In the genomic region with DNA sequence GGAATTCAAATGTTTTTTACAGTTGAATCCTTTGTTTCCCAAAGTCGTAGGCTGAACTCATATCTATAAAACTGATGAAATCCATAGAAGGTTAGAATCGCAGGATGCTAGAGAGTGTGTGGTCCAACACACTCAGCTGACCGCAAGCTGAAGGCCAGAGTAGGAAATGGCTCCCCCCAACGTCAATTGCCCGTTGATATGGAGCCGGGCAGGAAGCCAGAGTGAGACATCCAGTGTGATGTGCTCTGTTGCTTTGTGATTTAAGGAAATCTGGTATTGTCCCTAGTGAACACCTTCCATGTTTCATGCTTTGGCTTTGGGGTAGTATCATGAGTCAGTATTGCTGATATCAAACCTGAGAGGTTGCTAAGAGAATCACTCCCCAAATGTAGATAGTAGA, we compare ENCODE assay signal across 2 cellular contexts.
TF ChIP-seq lines count a peak whose summit lies in the region.

No MANE protein-coding gene starts in this region.

TF ChIP-seq in GM23338, 12 proteins besides CTCF, POLR2A, EP300 and RAD21 (continued from another document):
- TF ChIP-seq ZNF462 (CRISPR knock-in tag; IDR thresholded peaks at IDR 0.05): no peak
- no peak for TF ChIP-seq ETS1 (IDR thresholded peaks at IDR 0.05)
- TF ChIP-seq JUNB (IDR thresholded peaks at IDR 0.05; ENCODE audit: unreplicated experiment): no peak
- no peak for TF ChIP-seq ZNF331 (CRISPR knock-in tag; IDR thresholded peaks at IDR 0.05; ENCODE audit: low read depth)
- TF ChIP-seq ZNF114 (CRISPR knock-in tag; IDR thresholded peaks at IDR 0.05): no peak
- no peak for TF ChIP-seq EZH2phosphoT487 (IDR thresholded peaks at IDR 0.05; ENCODE audit: unreplicated experiment)
- TF ChIP-seq STAT1 (IDR thresholded peaks at IDR 0.05; ENCODE audit: unreplicated experiment): no peak
- TF ChIP-seq, protein P1, sequence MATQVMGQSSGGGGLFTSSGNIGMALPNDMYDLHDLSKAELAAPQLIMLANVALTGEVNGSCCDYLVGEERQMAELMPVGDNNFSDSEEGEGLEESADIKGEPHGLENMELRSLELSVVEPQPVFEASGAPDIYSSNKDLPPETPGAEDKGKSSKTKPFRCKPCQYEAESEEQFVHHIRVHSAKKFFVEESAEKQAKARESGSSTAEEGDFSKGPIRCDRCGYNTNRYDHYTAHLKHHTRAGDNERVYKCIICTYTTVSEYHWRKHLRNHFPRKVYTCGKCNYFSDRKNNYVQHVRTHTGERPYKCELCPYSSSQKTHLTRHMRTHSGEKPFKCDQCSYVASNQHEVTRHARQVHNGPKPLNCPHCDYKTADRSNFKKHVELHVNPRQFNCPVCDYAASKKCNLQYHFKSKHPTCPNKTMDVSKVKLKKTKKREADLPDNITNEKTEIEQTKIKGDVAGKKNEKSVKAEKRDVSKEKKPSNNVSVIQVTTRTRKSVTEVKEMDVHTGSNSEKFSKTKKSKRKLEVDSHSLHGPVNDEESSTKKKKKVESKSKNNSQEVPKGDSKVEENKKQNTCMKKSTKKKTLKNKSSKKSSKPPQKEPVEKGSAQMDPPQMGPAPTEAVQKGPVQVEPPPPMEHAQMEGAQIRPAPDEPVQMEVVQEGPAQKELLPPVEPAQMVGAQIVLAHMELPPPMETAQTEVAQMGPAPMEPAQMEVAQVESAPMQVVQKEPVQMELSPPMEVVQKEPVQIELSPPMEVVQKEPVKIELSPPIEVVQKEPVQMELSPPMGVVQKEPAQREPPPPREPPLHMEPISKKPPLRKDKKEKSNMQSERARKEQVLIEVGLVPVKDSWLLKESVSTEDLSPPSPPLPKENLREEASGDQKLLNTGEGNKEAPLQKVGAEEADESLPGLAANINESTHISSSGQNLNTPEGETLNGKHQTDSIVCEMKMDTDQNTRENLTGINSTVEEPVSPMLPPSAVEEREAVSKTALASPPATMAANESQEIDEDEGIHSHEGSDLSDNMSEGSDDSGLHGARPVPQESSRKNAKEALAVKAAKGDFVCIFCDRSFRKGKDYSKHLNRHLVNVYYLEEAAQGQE (IDR thresholded peaks at IDR 0.05; ENCODE audit: unreplicated experiment): no peak

TF ChIP-seq in endothelial cell of umbilical vein, 7 proteins besides CTCF, POLR2A, EP300 and RAD21 (continued from another document):
- TF ChIP-seq EZH2 (IDR thresholded peaks at IDR 0.05; ENCODE audit: borderline replicate concordance, low read depth, low read length, severe bottlenecking) (no peak), FOS (IDR thresholded peaks at IDR 0.05; ENCODE audit: borderline replicate concordance, insufficient read depth, low read length) (peak; percentile 62)
TF ChIP-seq in endothelial cell of umbilical vein: peak in this region for 1.
